12 cellular contexts compared by ENCODE assay signal in genomic region chr20:17542993-17543412, GRCh38. TPM values are rescaled to one million over a fixed set of nuclear protein-coding genes. Genes with fewer than 3 reads are reported as not detected.
DNase-seq lines count a peak whose midpoint lies in the region; ATAC-seq lines count a peak whose summit lies in the region.
"Had no signal": no experiment of that assay in that cellular context is flagged by ENCODE, and none has a peak within 500 bp of the region (broad histone marks: within the 10 kb centered on the region; RNA-seq: fewer than 3 reads in every experiment).

No MANE protein-coding gene starts in this region.

- H3K9ac ChIP-seq in skeletal muscle satellite cell (ENCODE audit: low read depth, low read length), result peak overlapping the region; percentile 69
- H3K9ac ChIP-seq: neural progenitor cell had no signal

- H3K4me2 ChIP-seq in skeletal muscle satellite cell (ENCODE audit: low read length), result peak overlapping the region; percentile 69
- H3K4me2 ChIP-seq: neural progenitor cell had no signal

- no peaks in the 10 kb centered on the region for H3K27me3 ChIP-seq in right cardiac atrium (ENCODE audit: control insufficient read depth, insufficient read depth)
- H3K27me3 ChIP-seq in skeletal muscle satellite cell (ENCODE audit: control insufficient read depth, insufficient read depth, low read length), result no peaks in the 10 kb centered on the region

- in situ Hi-C loops in KBM-7 (cut with MboI; ENCODE audit: low pct_unique_long_range_greater_than_20kb, low sequenced_read_pairs), result no loop called here

- no peak overlapping the region for H3K4me3 ChIP-seq in right cardiac atrium (ENCODE audit: low read length)
- H3K4me3 ChIP-seq in skeletal muscle satellite cell (ENCODE audit: low read length), result peak overlapping the region; percentile 41
- H3K4me3 ChIP-seq: neural progenitor cell had no signal

- ATAC-seq in right cardiac atrium, result peak; percentile 84 to 94

- H3K9me3 ChIP-seq in right cardiac atrium (ENCODE audit: control insufficient read depth, low read length) (no peaks in the 10 kb centered on the region), skeletal muscle satellite cell (replicated peaks; ENCODE audit: low read length) (no peaks in the 10 kb centered on the region)

- 44% methylated on average over 4 of the region's 4 CpGs for WGBS in right cardiac atrium

- no peaks in the 10 kb centered on the region for H3K36me3 ChIP-seq in skeletal muscle satellite cell (ENCODE audit: insufficient read depth, low read length)
- H3K36me3 ChIP-seq: neural progenitor cell had no signal

- no peak overlapping the region for H3K27ac ChIP-seq in right cardiac atrium (ENCODE audit: low read length)
- H3K27ac ChIP-seq: neural progenitor cell had no signal

- intact Hi-C loops in right cardiac atrium (cut with DNase I), result no loop called here

- DNase-seq in ELR (ENCODE audit: low read depth), result peak; percentile 62
- peak; percentile 88 for DNase-seq in brain pericyte (ENCODE audit: low read depth, low spot score)
- DNase-seq in right cardiac atrium, result no peak
- DNase-seq in KBM-7, result no peak
- DNase-seq in stimulated activated CD4-positive, alpha-beta T cell treated with anti-CD3 and anti-CD28 coated beads, Interleukin-4, amount 100 ng/mL, for 4 hours, result no peak
- DNase-seq in SW480 (ENCODE audit: low spot score), result no peak
- DNase-seq in islet precursor cell, result no peak
- DNase-seq: activated CD4-positive, CD25-positive, alpha-beta regulatory T cell; activated naive CD4-positive, alpha-beta T cell treated with anti-CD3 and anti-CD28 coated beads for 36 hours; glutamatergic neuron had no signal

- H3K4me1 ChIP-seq in right cardiac atrium (ENCODE audit: control insufficient read depth, insufficient read depth, low read length) (no peaks in the 10 kb centered on the region), skeletal muscle satellite cell (ENCODE audit: control insufficient read depth, insufficient read depth, low read length) (peaks cover 32% of the 10 kb centered on the region)
- H3K4me1 ChIP-seq: neural progenitor cell had no signal

RNA-seq across cellular contexts. Expression of gene BFSP1, which starts 11.8 kb away (rescaled TPM):
- 1 to 10 TPM in 1 of 4 donors, under 1 TPM in 3; 0.64 to 1.8 (median 0.77) TPM for total RNA-seq in right cardiac atrium
- 0.59 TPM for polyA plus RNA-seq in right cardiac atrium
- total RNA-seq in skeletal muscle satellite cell (2012; rRNA removed), result 0.44 and 0.76 TPM in 2 replicates

RNA-seq across cellular contexts. Expression of gene DSTN, which starts 26.9 kb away (rescaled TPM):
- total RNA-seq in right cardiac atrium, result 100 to 1,000 TPM; 720 to 770 (median 741) TPM
- polyA plus RNA-seq in right cardiac atrium, result 929 TPM
- total RNA-seq in skeletal muscle satellite cell (2012; rRNA removed), result 190 and 208 TPM in 2 replicates

Comparison
In these comparisons a context has a peak if more than half of its experiments do, and no peak if none do; other contexts are left out.
1. DNase-seq: peak in ELR (single experiment) and brain pericyte (single experiment); none in right cardiac atrium (0 of 3), KBM-7 (single experiment), stimulated activated CD4-positive, alpha-beta T cell treated with anti-CD3 and anti-CD28 coated beads, Interleukin-4, amount 100 ng/mL, for 4 hours (0 of 2), SW480 (single experiment) and islet precursor cell (single experiment).